Comparison of ENCODE assay signal across 10 cellular contexts in genomic region chr17:76528156-76528527, GRCh38. TPM values are rescaled to one million over a fixed set of nuclear protein-coding genes. Genes with fewer than 3 reads are reported as not detected.
DNase-seq lines count a peak whose midpoint lies in the region; ATAC-seq, FAIRE-seq and TF ChIP-seq lines count a peak whose summit lies in the region.
"Had no signal": no experiment of that assay in that cellular context is flagged by ENCODE, and none has a peak within 500 bp of the region (broad histone marks: within the 10 kb centered on the region; RNA-seq: fewer than 3 reads in every experiment).

No MANE protein-coding gene starts in this region.

- no peaks in the 10 kb centered on the region for H3K36me3 ChIP-seq in lung (ENCODE audit: control insufficient read depth in 2 of 2, insufficient read depth in 2 of 2, low read length in 2 of 2)

- H3K4me3 Mint-ChIP-seq in activated T-helper 17 cell treated with anti-CD3 and anti-CD28 coated beads, Interleukin-2, amount 50 U/mL, for 72 hours, result peak overlapping the region; percentile 40

- peak; percentile 72 for DNase-seq in Right ventricle myocardium inferior (ENCODE audit: missing footprints)
- no peak for DNase-seq in cardiac septum (ENCODE audit: low spot score)
- DNase-seq in lung (ENCODE audit: low spot score), result no peak
- DNase-seq in urothelium cell line (ENCODE audit: low spot score), result no peak
- no peak for DNase-seq in HTR-8/SVneo (ENCODE audit: insufficient read length, low spot score)
- no peak for DNase-seq in hippocampal formation (lab: John Stamatoyannopoulos, UW)

- H3K27me3 Mint-ChIP-seq in activated T-helper 17 cell treated with anti-CD3 and anti-CD28 coated beads, Interleukin-2, amount 50 U/mL, for 72 hours, result no peaks in the 10 kb centered on the region

- H3K27ac Mint-ChIP-seq in activated T-helper 17 cell treated with anti-CD3 and anti-CD28 coated beads, Interleukin-2, amount 50 U/mL, for 72 hours, result no peak overlapping the region

- H3K27me3 ChIP-seq in lung (ENCODE audit: control insufficient read depth, insufficient read depth), result no peaks in the 10 kb centered on the region

- H3K4me3 ChIP-seq in lung, result no peak overlapping the region

- TF ChIP-seq CTCF in lung (IDR thresholded peaks at IDR 0.05; ENCODE audit: control extremely low read depth, extremely low read depth), result no peak

- peak overlapping the region; percentile 94 to 96 for H3K27ac ChIP-seq in lung (ENCODE audit: low read depth in 1 of 2, low read length in 1 of 2)
- H3K27ac ChIP-seq: KMS-11 had no signal

- peaks cover 0 to 34% of the 10 kb centered on the region in 2 donors for H3K4me1 ChIP-seq in lung (ENCODE audit: control insufficient read depth in 2 of 2, insufficient read depth in 2 of 2, low read length in 2 of 2)

- peaks cover 10% of the 10 kb centered on the region for H3K4me1 Mint-ChIP-seq in activated T-helper 17 cell treated with anti-CD3 and anti-CD28 coated beads, Interleukin-2, amount 50 U/mL, for 72 hours

- H3K36me3 Mint-ChIP-seq in activated T-helper 17 cell treated with anti-CD3 and anti-CD28 coated beads, Interleukin-2, amount 50 U/mL, for 72 hours (ENCODE audit: low read depth), result no peaks in the 10 kb centered on the region

- H3K9me3 Mint-ChIP-seq in activated T-helper 17 cell treated with anti-CD3 and anti-CD28 coated beads, Interleukin-2, amount 50 U/mL, for 72 hours, result no peaks in the 10 kb centered on the region

- ATAC-seq in Right ventricle myocardium inferior (no peak), lung (ENCODE audit: insufficient read depth, low FRiP score) (no peak), GM21360 (IDR thresholded peaks at IDR 0.05; ENCODE audit: unreplicated experiment) (no peak)
- ATAC-seq in activated T-helper 17 cell treated with anti-CD3 and anti-CD28 coated beads, Interleukin-2, amount 50 U/mL, for 72 hours (replicated peaks), result peak; percentile 31

- 58 to 65% methylated on average over 15 of the region's 15 CpGs for WGBS in lung, 2 donors

- intact Hi-C loops in Right ventricle myocardium inferior (cut with DNase I) (no loop called here), cardiac septum (cut with DNase I) (loop anchor here (5.0 kb wide), 1 partner anchor 189 kb away; no protein-coding TSS in a partner anchor)

- no peaks in the 10 kb centered on the region for H3K9me3 ChIP-seq in lung (ENCODE audit: control insufficient read depth in 2 of 2, insufficient read depth in 1 of 2, low read length in 1 of 2)

- no peak for FAIRE-seq in urothelium cell line (lab: Jason Lieb, UNC)
- FAIRE-seq in HTR-8/SVneo (lab: Jason Lieb, UNC), result no peak

RNA-seq across cellular contexts. Expression of gene CYGB, which starts 9.4 kb away (rescaled TPM):
- total RNA-seq in Right ventricle myocardium inferior (38.2 TPM), cardiac septum (17.6 TPM), lung (10 to 100 TPM; 15.9 to 20.0 TPM)
- total RNA-seq in activated T-helper 17 cell treated with anti-CD3 and anti-CD28 coated beads, Interleukin-2, amount 50 U/mL, for 72 hours, result not detected
- polyA plus RNA-seq in lung, result 10 to 100 TPM; 21.4 to 30.4 TPM

RNA-seq across cellular contexts. Expression of gene PRCD, which starts 11.7 kb away (rescaled TPM):
- total RNA-seq in Right ventricle myocardium inferior (3.4 TPM), cardiac septum (2.7 TPM), lung (10 to 100 TPM in 1 of 2 donors, 1 to 10 TPM in 1; 3.3 to 11.3 TPM)
- total RNA-seq in activated T-helper 17 cell treated with anti-CD3 and anti-CD28 coated beads, Interleukin-2, amount 50 U/mL, for 72 hours, result not detected
- 1 to 10 TPM; 2.0 to 7.9 TPM for polyA plus RNA-seq in lung
- total RNA-seq: myocyte had no signal

RNA-seq across cellular contexts. Expression of gene RHBDF2, which starts 26.9 kb away (rescaled TPM):
- total RNA-seq in Right ventricle myocardium inferior (17.9 TPM), cardiac septum (11.5 TPM), lung (10 to 100 TPM; 22.7 to 56.5 TPM)
- total RNA-seq in activated T-helper 17 cell treated with anti-CD3 and anti-CD28 coated beads, Interleukin-2, amount 50 U/mL, for 72 hours, result 10 to 100 TPM; 33.3 to 56.5 TPM
- polyA plus RNA-seq in lung, result 100 to 1,000 TPM in 1 of 2 donors, 10 to 100 TPM in 1; 20.1 to 116 TPM

RNA-seq across cellular contexts. Expression of gene ST6GALNAC2, which starts 57.5 kb away (rescaled TPM):
- total RNA-seq in Right ventricle myocardium inferior (5.7 TPM), cardiac septum (6.2 TPM), lung (10 to 100 TPM; 20.8 to 38.0 TPM)
- total RNA-seq in activated T-helper 17 cell treated with anti-CD3 and anti-CD28 coated beads, Interleukin-2, amount 50 U/mL, for 72 hours, result under 1 TPM in 1 of 2 donors, not detected in 1; 0.29 TPM
- polyA plus RNA-seq in lung, result 10 to 100 TPM; 12.1 to 15.4 TPM

Comparison
In these comparisons a context has a peak if more than half of its experiments do, and no peak if none do; other contexts are left out.
1. RNA of gene CYGB, which starts 9.4 kb away (total RNA-seq): 38.2 TPM in Right ventricle myocardium inferior (single experiment), 15.9 to 20.0 TPM in lung and 17.6 TPM in cardiac septum (single experiment); not detected in activated T-helper 17 cell treated with anti-CD3 and anti-CD28 coated beads, Interleukin-2, amount 50 U/mL, for 72 hours; every median in the first group is over 10 times any median in the second.